Comparison of ENCODE assay signal across 13 cellular contexts in genomic region chr21:45990741-45991605, GRCh38. TPM values are rescaled to one million over a fixed set of nuclear protein-coding genes. Genes with fewer than 3 reads are reported as not detected.
DNase-seq lines count a peak whose midpoint lies in the region; ATAC-seq and TF ChIP-seq lines count a peak whose summit lies in the region.
"Had no signal": no experiment of that assay in that cellular context is flagged by ENCODE, and none has a peak within 500 bp of the region (broad histone marks: within the 10 kb centered on the region; RNA-seq: fewer than 3 reads in every experiment).

No MANE protein-coding gene starts in this region.

- H3K4me1 ChIP-seq in esophagus muscularis mucosa, result peaks cover 5 to 96% (median 93%) of the 10 kb centered on the region in 4 donors
- H3K4me1 ChIP-seq: parathyroid adenoma had no signal

- intact Hi-C loops in esophagus muscularis mucosa (cut with DNase I), result no loop called here

- no peaks in the 10 kb centered on the region for H3K9me3 Mint-ChIP-seq in neural crest cell
- H3K9me3 Mint-ChIP-seq: CD4-positive, alpha-beta T cell had no signal

- ATAC-seq in HG02938 (IDR thresholded peaks at IDR 0.05; ENCODE audit: unreplicated experiment), result no peak
- no peak for ATAC-seq in HG03135 (IDR thresholded peaks at IDR 0.05; ENCODE audit: unreplicated experiment)

- no peaks in the 10 kb centered on the region for H3K27me3 Mint-ChIP-seq in neural crest cell (ENCODE audit: low read depth)
- H3K27me3 Mint-ChIP-seq: CD4-positive, alpha-beta T cell had no signal

- no peak for TF ChIP-seq EP300 in esophagus muscularis mucosa (IDR thresholded peaks at IDR 0.05)

- H3K27ac Mint-ChIP-seq in neural crest cell (ENCODE audit: unreplicated experiment), result peak overlapping the region; percentile 67
- H3K27ac Mint-ChIP-seq: CD4-positive, alpha-beta T cell had no signal

- no peaks in the 10 kb centered on the region for H3K4me1 Mint-ChIP-seq in neural crest cell

- 80% methylated on average over 38 of the region's 45 CpGs for WGBS in esophagus muscularis mucosa

- H3K9me3 ChIP-seq in esophagus muscularis mucosa, result no peaks in the 10 kb centered on the region

- H3K4me3 ChIP-seq in GM06990 (replicated peaks; ENCODE audit: low read depth, low read length) (no peak overlapping the region), esophagus muscularis mucosa (no peak overlapping the region)

- peak overlapping the region; percentile 79 to 85 (median 81) for H3K27ac ChIP-seq in esophagus muscularis mucosa (replicated peaks in 1 of 4)
- H3K27ac ChIP-seq: parathyroid adenoma had no signal

- TF ChIP-seq CTCF in GM06990 (IDR thresholded peaks at IDR 0.05; ENCODE audit: insufficient read depth, low read length, poor library complexity, severe bottlenecking) (no peak), esophagus muscularis mucosa (IDR thresholded peaks at IDR 0.05) (no peak), neural crest cell (conservative IDR thresholded peaks at IDR 0.05) (no peak)

- H3K36me3 Mint-ChIP-seq in neural crest cell (ENCODE audit: low read depth), result no peaks in the 10 kb centered on the region

- no peak for TF ChIP-seq POLR2A in esophagus muscularis mucosa (IDR thresholded peaks at IDR 0.05; ENCODE audit: low read depth)

- H3K27me3 ChIP-seq in GM06990 (replicated peaks; ENCODE audit: control insufficient read depth, insufficient read depth, low read length) (no peaks in the 10 kb centered on the region), esophagus muscularis mucosa (no peaks in the 10 kb centered on the region)

- peak; percentile 15 for DNase-seq in 8988T
- peak; percentile 8 for DNase-seq in GM06990 (ENCODE audit: extremely low read depth, insufficient read length)
- no peak for DNase-seq in esophagus muscularis mucosa (ENCODE audit: extremely low spot score)
- no peak for DNase-seq in neural crest cell (ENCODE audit: low read depth, low spot score)
- no peak for DNase-seq in GM19238 (ENCODE audit: insufficient read length, low spot score)
- no peak for DNase-seq in KG1 (lab: John Stamatoyannopoulos, UW)
- DNase-seq: activated CD4-positive, CD25-positive, alpha-beta regulatory T cell treated with anti-CD3 and anti-CD28 coated beads, Interleukin-2, amount 50 U/mL, for 72 hours; NCI-H2107; stimulated activated naive CD4-positive, alpha-beta T cell treated with Interleukin-2 at 50 U/mL for 16 hours had no signal

- no peaks in the 10 kb centered on the region for H3K36me3 ChIP-seq in GM06990 (ENCODE audit: control insufficient read depth, insufficient read depth, low read length)
- H3K36me3 ChIP-seq in esophagus muscularis mucosa, result peaks cover 73 to 95% (median 93%) of the 10 kb centered on the region in 4 donors

- H3K4me3 Mint-ChIP-seq in neural crest cell, result no peak overlapping the region
- H3K4me3 Mint-ChIP-seq: CD4-positive, alpha-beta T cell had no signal

RNA-seq across cellular contexts. Expression of gene COL6A1, which starts 9.4 kb away (rescaled TPM):
- total RNA-seq in esophagus muscularis mucosa, result 1,000 to 10,000 TPM in 2 of 4 donors, 100 to 1,000 TPM in 2; 646 to 1,432 (median 1,078) TPM
- total RNA-seq in neural crest cell, result 118 and 120 TPM in 2 replicates

Comparison
In these comparisons a context has a peak if more than half of its experiments do, and no peak if none do; other contexts are left out.
1. DNase-seq: peak in 8988T (single experiment) and GM06990 (single experiment); none in esophagus muscularis mucosa (single experiment), neural crest cell (single experiment), GM19238 (single experiment) and KG1 (single experiment).